32 cellular contexts compared by ENCODE assay signal in the genomic region with DNA sequence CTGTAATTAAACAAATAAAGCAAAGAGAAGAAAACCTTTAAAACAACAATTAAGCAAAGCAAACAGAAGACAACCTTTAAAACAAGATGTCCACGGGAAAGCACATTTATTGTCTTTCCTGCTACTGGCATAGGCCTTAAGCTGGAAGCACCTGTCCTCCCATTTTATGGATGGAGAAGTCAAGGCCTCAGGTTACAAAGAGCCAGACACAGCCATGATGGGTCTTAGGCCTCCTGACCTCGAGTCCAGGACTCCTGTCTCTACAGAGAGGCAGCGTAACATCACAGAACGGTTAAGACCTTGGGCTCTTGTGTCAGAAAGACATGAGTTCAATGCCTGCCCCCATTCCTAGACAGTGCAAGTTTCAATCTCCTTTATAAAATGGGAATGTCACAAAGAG. TPM values are rescaled to one million over a fixed set of nuclear protein-coding genes. Genes with fewer than 3 reads are reported as not detected.
"Had no signal": no experiment of that assay in that cellular context is flagged by ENCODE, and none has a peak within 500 bp of the region (broad histone marks: within the 10 kb centered on the region; RNA-seq: fewer than 3 reads in every experiment).

No MANE protein-coding gene starts in this region.

- DNase-seq: activated B cell treated with CpG ODN at 0.5 μM for 24 hours; activated CD4-positive, alpha-beta memory T cell treated with anti-CD3 and anti-CD28 coated beads for 36 hours; activated CD4-positive, alpha-beta T cell treated with anti-CD3 and anti-CD28 coated beads for 4 hours; activated CD4-positive, alpha-beta T cell treated with anti-CD3 and anti-CD28 coated beads, Interleukin-2, amount 10 ng/mL, durations not matched to agents 24 days and 14 days; activated CD4-positive, alpha-beta T cell treated with anti-CD3 and anti-CD28 coated beads, Interleukin-2, amount 50 U/mL, for 1 hour; activated CD4-positive, alpha-beta T cell treated with anti-CD3 and anti-CD28 coated beads, Interleukin-2, amount 50 U/mL, for 4 hours; activated CD4-positive, CD25-positive, alpha-beta regulatory T cell treated with anti-CD3 and anti-CD28 coated beads, Interleukin-2, amount 50 U/mL, for 72 hours; activated CD8-positive, alpha-beta memory T cell treated with anti-CD3 and anti-CD28 coated beads, Interleukin-2, amount 50 U/mL, for 4 hours; activated CD8-positive, alpha-beta T cell treated with anti-CD3 and anti-CD28 coated beads for 36 hours; activated effector memory CD4-positive, alpha-beta T cell treated with anti-CD3 and anti-CD28 coated beads, Interleukin-2, amount 50 U/mL, for 16 hours; activated gamma-delta T cell treated with Interleukin-2 at 50 U/mL for 16 hours; activated naive CD4-positive, alpha-beta T cell; activated naive CD4-positive, alpha-beta T cell treated with anti-CD3 and anti-CD28 coated beads for 36 hours; activated naive CD4-positive, alpha-beta T cell treated with anti-CD3 and anti-CD28 coated beads, Interleukin-2, amount 50 U/mL, for 16 hours; activated naive CD8-positive, alpha-beta T cell treated with anti-CD3 and anti-CD28 coated beads for 36 hours; activated T-cell treated with anti-CD3 and anti-CD28 coated beads for 4 hours; activated T-cell treated with anti-CD3 and anti-CD28 coated beads, Interleukin-2, amount 50 U/mL, for 1 hour; activated T-cell treated with anti-CD3 and anti-CD28 coated beads, Interleukin-2, amount 50 U/mL, for 4 hours; activated T-cell treated with anti-CD3 and anti-CD28 coated beads, Interleukin-2, amount 50 U/mL, for 72 hours; adrenal gland; amniotic stem cell; T-helper 2 cell; T-helper 9 cell had no signal

- H3K9me3 ChIP-seq: adrenal gland had no signal

- H3K4me1 ChIP-seq: adrenal gland had no signal

- FAIRE-seq: bronchial epithelial cell, colon, TTC549 had no signal

- ATAC-seq: activated CD8-positive, alpha-beta T cell treated with anti-CD3 and anti-CD28 coated beads for 36 hours; activated naive CD4-positive, alpha-beta T cell treated with anti-CD3 and anti-CD28 coated beads, Interleukin-2, amount 50 U/mL, for 72 hours; activated T-cell treated with anti-CD3 and anti-CD28 coated beads, Interleukin-2, amount 50 U/mL, for 4 hours; activated T-cell treated with anti-CD3 and anti-CD28 coated beads, Interleukin-2, amount 50 U/mL, for 72 hours; activated T-helper 17 cell treated with anti-CD3 and anti-CD28 coated beads, Interleukin-2, amount 50 U/mL, for 72 hours had no signal

- H3K27ac ChIP-seq: adrenal gland, cardiac muscle cell, VCaP had no signal

- H3K4me3 ChIP-seq: adrenal gland, cardiac muscle cell had no signal

- H3K36me3 ChIP-seq: adrenal gland, cardiac muscle cell had no signal

- H3K27me3 ChIP-seq: adrenal gland, cardiac muscle cell had no signal

RNA-seq across cellular contexts. Expression of a gene that starts 54.7 kb away (rescaled TPM):
- total RNA-seq: activated B cell treated with CpG ODN at 0.5 μM for 24 hours; activated CD4-positive, alpha-beta memory T cell treated with anti-CD3 and anti-CD28 coated beads for 36 hours; activated CD4-positive, alpha-beta T cell treated with anti-CD3 and anti-CD28 coated beads, Interleukin-2, amount 10 ng/mL, durations not matched to agents 24 days and 14 days; activated CD8-positive, alpha-beta memory T cell treated with anti-CD3 and anti-CD28 coated beads for 36 hours; activated CD8-positive, alpha-beta T cell treated with anti-CD3 and anti-CD28 coated beads for 36 hours; activated naive CD4-positive, alpha-beta T cell treated with anti-CD3 and anti-CD28 coated beads for 36 hours; activated naive CD4-positive, alpha-beta T cell treated with anti-CD3 and anti-CD28 coated beads, Interleukin-2, amount 50 U/mL, for 72 hours; activated naive CD8-positive, alpha-beta T cell treated with anti-CD3 and anti-CD28 coated beads for 36 hours; activated T-cell treated with anti-CD3 and anti-CD28 coated beads, Interleukin-2, amount 50 U/mL, for 4 hours; activated T-cell treated with anti-CD3 and anti-CD28 coated beads, Interleukin-2, amount 50 U/mL, for 72 hours; activated T-helper 1 cell treated with anti-CD3 and anti-CD28 coated beads, Interleukin-12 subunit alpha, Interleukin-12 subunit beta, Interleukin-2, Interleukin-4 antibody, amounts not matched to agents 30 ng/mL and 10 ng/mL and 1 ng/mL, durations not matched to agents 14 hours and 24 hours and 36 hours; activated T-helper 17 cell treated with anti-CD3 and anti-CD28 coated beads, Interleukin-2, amount 50 U/mL, for 72 hours had no signal
